5 cellular contexts compared by ENCODE assay signal in the genomic region with DNA sequence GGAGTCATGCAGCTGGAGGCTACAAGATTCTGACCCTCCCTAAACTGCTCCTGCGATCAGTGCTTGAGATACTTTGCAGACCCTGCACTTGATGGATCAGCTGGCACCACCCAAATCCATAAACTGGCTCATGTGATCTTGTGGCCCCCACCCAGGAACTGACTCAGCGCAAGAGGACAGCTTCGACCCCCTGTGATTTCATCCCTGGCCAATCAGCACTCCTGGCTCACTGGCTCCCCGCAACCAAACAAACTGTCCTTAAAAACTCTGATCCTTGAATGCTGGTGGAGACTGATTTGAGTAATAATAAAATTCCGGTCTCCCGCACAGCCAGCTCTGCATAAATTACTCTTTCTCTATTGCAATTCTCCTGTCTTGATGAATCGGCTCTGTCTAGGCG. TPM values are rescaled to one million over a fixed set of nuclear protein-coding genes. Genes with fewer than 3 reads are reported as not detected.
"Had no signal": no experiment of that assay in that cellular context is flagged by ENCODE, and none has a peak within 500 bp of the region (broad histone marks: within the 10 kb centered on the region; RNA-seq: fewer than 3 reads in every experiment).

No MANE protein-coding gene starts in this region.

RNA-seq across cellular contexts. Expression of gene CNR2, which starts 13.1 kb away (rescaled TPM):
- total RNA-seq: activated CD4-positive, alpha-beta memory T cell treated with anti-CD3 and anti-CD28 coated beads for 36 hours; activated naive CD4-positive, alpha-beta T cell treated with anti-CD3 and anti-CD28 coated beads for 36 hours; astrocyte; Right ventricle myocardium superior; SJCRH30 had no signal
